Comparison of ENCODE assay signal across 9 cellular contexts in the genomic region with DNA sequence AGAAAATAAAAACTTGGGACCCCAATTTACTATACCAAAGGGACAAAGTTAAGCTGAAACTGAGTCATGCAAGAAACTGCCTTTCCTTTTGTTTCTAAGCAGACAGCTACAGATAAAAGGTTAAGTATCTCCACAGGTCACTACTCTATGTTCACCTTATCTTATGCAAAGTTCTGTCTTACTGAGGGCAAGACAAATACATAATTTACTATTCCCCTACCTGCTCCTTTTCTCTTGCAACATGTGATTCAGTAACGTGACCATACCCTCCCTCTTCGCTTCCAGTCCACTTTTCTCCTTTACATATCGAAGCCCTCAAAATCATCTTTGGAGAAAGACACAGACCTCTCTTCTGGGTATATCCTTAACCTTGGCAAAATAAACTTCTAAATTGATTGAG.
"Had no signal": no experiment of that assay in that cellular context is flagged by ENCODE, and none has a peak within 500 bp of the region (broad histone marks: within the 10 kb centered on the region; RNA-seq: fewer than 3 reads in every experiment).

No MANE protein-coding gene starts in this region.

- H3K9ac ChIP-seq: GM23248, KMS-11 had no signal

- DNase-seq: GM23248, H9, HCEC 1CT, IMR-90, KBM-7 had no signal

- H3K27ac ChIP-seq: GM23248, KMS-11 had no signal

- H2AFZ ChIP-seq: GM23248 had no signal

- H3K4me2 ChIP-seq: KMS-11 had no signal

- FAIRE-seq: H1, H54, HTR-8/SVneo had no signal

- H3K4me3 ChIP-seq: GM23248 had no signal
